8 cellular contexts compared by ENCODE assay signal in the genomic region with DNA sequence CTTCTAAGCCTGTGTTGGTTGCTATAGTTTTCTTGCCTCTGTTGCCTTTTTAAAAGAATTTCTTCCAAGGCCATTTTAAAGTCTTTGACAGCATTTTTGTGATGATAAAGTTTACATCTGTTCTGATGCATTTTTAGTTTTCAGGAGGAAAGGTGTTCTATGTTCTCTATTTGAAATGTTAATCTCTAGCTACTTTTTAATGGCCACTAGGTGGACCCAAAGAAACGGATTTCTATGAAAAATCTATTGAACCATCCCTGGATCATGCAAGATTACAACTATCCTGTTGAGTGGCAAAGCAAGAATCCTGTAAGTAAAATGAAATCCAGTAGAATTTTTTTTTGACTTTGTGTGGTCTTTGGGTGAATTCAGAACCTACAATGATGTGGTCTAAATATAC.
DNase-seq lines count a peak whose midpoint lies in the region; ATAC-seq, FAIRE-seq and TF ChIP-seq lines count a peak whose summit lies in the region.

No MANE protein-coding gene starts in this region.

- TF ChIP-seq EP300 in A549 (IDR thresholded peaks at IDR 0.05), result no peak

- H3K79me2 ChIP-seq in OCI-LY7 (ENCODE audit: insufficient read depth, low read depth, low read length), result no peaks in the 10 kb centered on the region

- TF ChIP-seq POLR2A in A549 (IDR thresholded peaks at IDR 0.05; ENCODE audit: low read length), result no peak

- no peak overlapping the region for H2AFZ ChIP-seq in OCI-LY7 (ENCODE audit: low read length)

- 0% methylated on average over 1 of the region's 1 CpG for WGBS in A549 (ENCODE audit: missing lambda C conversion rate)
- 5 to 13% (median 7%) methylated on average over 1 of the region's 1 CpG for WGBS in small intestine, 3 donors

- DNase-seq in A549 (ENCODE audit: low read depth in 1 of 2, low spot score in 1 of 2) (peak; percentile 25 to 36), OCI-LY7 (ENCODE audit: low spot score) (peak; percentile 50), fibroblast of gingiva (ENCODE audit: low read depth) (peak; percentile 30), small intestine (peak; percentile 33), SHP77 (lab: John Stamatoyannopoulos, UW) (no peak)
- DNase-seq in stimulated activated CD4-positive, alpha-beta T cell treated with anti-CD3 and anti-CD28 coated beads, Interleukin-1b, Interleukin-23, amount 100 ng/mL, for 48 hours, result no peak

- H4K20me1 ChIP-seq in OCI-LY7 (ENCODE audit: insufficient read depth, low read length), result no peaks in the 10 kb centered on the region

- H3K4me3 ChIP-seq in A549, result no peak overlapping the region
- H3K4me3 ChIP-seq in OCI-LY7 (ENCODE audit: low read depth, low read length, poor library complexity, severe bottlenecking), result no peak overlapping the region
- no peak overlapping the region for H3K4me3 ChIP-seq in small intestine (ENCODE audit: low read depth in 1 of 2, low read length in 2 of 2)

- no peaks in the 10 kb centered on the region for H3K9me2 ChIP-seq in OCI-LY7 (ENCODE audit: insufficient read depth, low read length)

- intact Hi-C loops in OCI-LY7 (cut with micrococcal nuclease; ENCODE audit: unreplicated experiment), result loop anchor here (1.0 to 10.0 kb wide), 3 partner anchors 96 to 228 kb away; a partner anchor contains a TSS

- no peaks in the 10 kb centered on the region for H3K9me3 ChIP-seq in A549
- no peaks in the 10 kb centered on the region for H3K9me3 ChIP-seq in OCI-LY7 (ENCODE audit: low read length)
- H3K9me3 ChIP-seq in small intestine (ENCODE audit: control insufficient read depth, low read depth), result no peaks in the 10 kb centered on the region

- TF ChIP-seq CTCF in A549 (IDR thresholded peaks at IDR 0.05), result peak; percentile 67
- peak; percentile 47 for TF ChIP-seq CTCF in GM12872 (IDR thresholded peaks at IDR 0.05; ENCODE audit: insufficient read depth, low read depth, low read length)
- TF ChIP-seq CTCF in OCI-LY7 (conservative IDR thresholded peaks at IDR 0.05; ENCODE audit: low read length), result peak; percentile 96

- BruUV-seq in OCI-LY7 (replicated peaks; lab: Mats Ljungman, UMichigan), result no TSS peak

- CTCF ChIA-PET in A549 (lab: Yijun Ruan, JAX), result interaction anchor here (0.7 to 4.5 kb wide), 25 partner anchors 9 to 750 kb away, joined by 3 to 48 read pairs (median 4); no protein-coding TSS in a partner anchor
- CTCF ChIA-PET in OCI-LY7 (lab: Charles Lee; ENCODE audit: unreplicated experiment), result interaction anchor here (0.6 kb wide), 1 partner anchor 96 kb away, joined by 4 read pairs; no protein-coding TSS in a partner anchor

- H3K27ac ChIP-seq in A549, result no peak overlapping the region
- H3K27ac ChIP-seq in OCI-LY7 (ENCODE audit: low read depth, low read length, poor library complexity, severe bottlenecking), result no peak overlapping the region
- no peak overlapping the region for H3K27ac ChIP-seq in small intestine (ENCODE audit: low read depth in 1 of 2, low read length in 1 of 2)

- peak; percentile 89 for FAIRE-seq in A549 (lab: Jason Lieb, UNC)
- no peak for FAIRE-seq in small intestine (lab: Jason Lieb, UNC)

- ATAC-seq in A549, result peak in 1 of 2 experiments; percentile 70; a peak in 3 of 6 replicates
- ATAC-seq in HG02610 (IDR thresholded peaks at IDR 0.05; ENCODE audit: unreplicated experiment), result no peak

- peak; percentile 39 to 57 for TF ChIP-seq RAD21 in A549 (conservative IDR thresholded peaks at IDR 0.05 in 1 of 2, IDR thresholded peaks at IDR 0.05 in 1 of 2)

- H3K4me2 ChIP-seq in A549, result no peak overlapping the region
- no peak overlapping the region for H3K4me2 ChIP-seq in OCI-LY7 (ENCODE audit: low read length)

- H3K27me3 ChIP-seq in small intestine (ENCODE audit: control insufficient read depth in 2 of 2, insufficient read depth in 2 of 2, low read length in 2 of 2), result no peaks in the 10 kb centered on the region

- POLR2A ChIA-PET in A549 (lab: Yijun Ruan, JAX) (interaction anchor here (1.0 kb wide), 1 partner anchor 96 kb away, joined by 3 read pairs; no protein-coding TSS in a partner anchor), OCI-LY7 (lab: Charles Lee) (interaction anchor here (0.6 kb wide), 1 partner anchor 31 kb away, joined by 3 read pairs; no protein-coding TSS in a partner anchor)

- H3K36me3 ChIP-seq in OCI-LY7 (ENCODE audit: insufficient read depth, low read length) (peaks cover 85% of the 10 kb centered on the region), small intestine (ENCODE audit: control insufficient read depth in 2 of 2, insufficient read depth in 2 of 2, low read length in 2 of 2) (no peaks in the 10 kb centered on the region)

- H3K4me1 ChIP-seq in A549 (no peaks in the 10 kb centered on the region), OCI-LY7 (ENCODE audit: insufficient read depth, low read length, poor library complexity, severe bottlenecking) (no peaks in the 10 kb centered on the region), small intestine (ENCODE audit: control insufficient read depth in 2 of 2, insufficient read depth in 1 of 2, low read depth in 1 of 2, low read length in 1 of 2) (no peaks in the 10 kb centered on the region)

TF ChIP-seq in A549, 52 proteins besides CTCF, POLR2A, EP300 and RAD21:
- TF ChIP-seq, protein P1, sequence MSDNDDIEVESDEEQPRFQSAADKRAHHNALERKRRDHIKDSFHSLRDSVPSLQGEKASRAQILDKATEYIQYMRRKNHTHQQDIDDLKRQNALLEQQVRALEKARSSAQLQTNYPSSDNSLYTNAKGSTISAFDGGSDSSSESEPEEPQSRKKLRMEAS (IDR thresholded peaks at IDR 0.05), result no peak
- TF ChIP-seq ZFP36 (IDR thresholded peaks at IDR 0.05; ENCODE audit: borderline replicate concordance, partially characterized antibody) (no peak), NR3C1 (IDR thresholded peaks at IDR 0.05) (no peak), KDM5A (IDR thresholded peaks at IDR 0.05) (no peak), SMC3 (IDR thresholded peaks at IDR 0.05) (peak; percentile 56; the same call in 2 of the 3 replicates), FOSL2 (IDR thresholded peaks at IDR 0.05) (no peak), FOSL2 (CRISPR knock-in tag; IDR thresholded peaks at IDR 0.05) (no peak), RNF2 (IDR thresholded peaks at IDR 0.05; ENCODE audit: borderline replicate concordance, low read depth) (no peak)
- TF ChIP-seq, protein P2, sequence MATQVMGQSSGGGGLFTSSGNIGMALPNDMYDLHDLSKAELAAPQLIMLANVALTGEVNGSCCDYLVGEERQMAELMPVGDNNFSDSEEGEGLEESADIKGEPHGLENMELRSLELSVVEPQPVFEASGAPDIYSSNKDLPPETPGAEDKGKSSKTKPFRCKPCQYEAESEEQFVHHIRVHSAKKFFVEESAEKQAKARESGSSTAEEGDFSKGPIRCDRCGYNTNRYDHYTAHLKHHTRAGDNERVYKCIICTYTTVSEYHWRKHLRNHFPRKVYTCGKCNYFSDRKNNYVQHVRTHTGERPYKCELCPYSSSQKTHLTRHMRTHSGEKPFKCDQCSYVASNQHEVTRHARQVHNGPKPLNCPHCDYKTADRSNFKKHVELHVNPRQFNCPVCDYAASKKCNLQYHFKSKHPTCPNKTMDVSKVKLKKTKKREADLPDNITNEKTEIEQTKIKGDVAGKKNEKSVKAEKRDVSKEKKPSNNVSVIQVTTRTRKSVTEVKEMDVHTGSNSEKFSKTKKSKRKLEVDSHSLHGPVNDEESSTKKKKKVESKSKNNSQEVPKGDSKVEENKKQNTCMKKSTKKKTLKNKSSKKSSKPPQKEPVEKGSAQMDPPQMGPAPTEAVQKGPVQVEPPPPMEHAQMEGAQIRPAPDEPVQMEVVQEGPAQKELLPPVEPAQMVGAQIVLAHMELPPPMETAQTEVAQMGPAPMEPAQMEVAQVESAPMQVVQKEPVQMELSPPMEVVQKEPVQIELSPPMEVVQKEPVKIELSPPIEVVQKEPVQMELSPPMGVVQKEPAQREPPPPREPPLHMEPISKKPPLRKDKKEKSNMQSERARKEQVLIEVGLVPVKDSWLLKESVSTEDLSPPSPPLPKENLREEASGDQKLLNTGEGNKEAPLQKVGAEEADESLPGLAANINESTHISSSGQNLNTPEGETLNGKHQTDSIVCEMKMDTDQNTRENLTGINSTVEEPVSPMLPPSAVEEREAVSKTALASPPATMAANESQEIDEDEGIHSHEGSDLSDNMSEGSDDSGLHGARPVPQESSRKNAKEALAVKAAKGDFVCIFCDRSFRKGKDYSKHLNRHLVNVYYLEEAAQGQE (IDR thresholded peaks at IDR 0.05), result no peak

Comparison
In these comparisons a context has a peak if more than half of its experiments do, and no peak if none do; other contexts are left out.
1. DNase-seq: peak in A549 (2 of 2), OCI-LY7 (single experiment), fibroblast of gingiva (single experiment) and small intestine (single experiment); none in stimulated activated CD4-positive, alpha-beta T cell treated with anti-CD3 and anti-CD28 coated beads, Interleukin-1b, Interleukin-23, amount 100 ng/mL, for 48 hours (single experiment) and SHP77 (0 of 2).
2. Peak in every context shown above with its lines, with median percentiles within 50 percentile points of each other: CTCF ChIP-seq.